Comparison of ENCODE assay signal across 1 cellular context in genomic region chr7:122679269-122679709, GRCh38.
TF ChIP-seq lines count a peak whose summit lies in the region.
"Not testable (repeated sequence)": the region's sequence is repeated elsewhere in the genome, so short reads cannot be mapped to it uniquely, and the experiment has no call there.

No MANE protein-coding gene starts in this region.

TF ChIP-seq in HepG2, 621 proteins besides CTCF, POLR2A, EP300 and RAD21 (continued from another document and continues in another):
- TF ChIP-seq ZNF609 (CRISPR knock-in tag; IDR thresholded peaks at IDR 0.05; ENCODE audit: borderline replicate concordance): peak; percentile 95
- TF ChIP-seq CEBPG (CRISPR knock-in tag; IDR thresholded peaks at IDR 0.05): peak; percentile 60
- peak; percentile 55; the same call in 1 of the 2 replicates for TF ChIP-seq ZFP90 (CRISPR knock-in tag; IDR thresholded peaks at IDR 0.05; ENCODE audit: borderline replicate concordance)
- TF ChIP-seq ZNF264 (CRISPR knock-in tag; IDR thresholded peaks at IDR 0.05): peak; percentile 45; the same call in 1 of the 2 replicates
- peak; percentile 92 for TF ChIP-seq RXRB (CRISPR knock-in tag; IDR thresholded peaks at IDR 0.05; ENCODE audit: borderline replicate concordance)
- TF ChIP-seq USF2 (IDR thresholded peaks at IDR 0.05; ENCODE audit: low read depth, low read length): not testable (repeated sequence)
- peak; percentile 74; the same call in 1 of the 2 replicates for TF ChIP-seq USF2 (CRISPR knock-in tag; IDR thresholded peaks at IDR 0.05; ENCODE audit: borderline replicate concordance)
- peak; percentile 21; the same call in 1 of the 2 replicates for TF ChIP-seq FOSL1 (CRISPR knock-in tag; IDR thresholded peaks at IDR 0.05; ENCODE audit: borderline replicate concordance)
- TF ChIP-seq ZBTB26 (CRISPR knock-in tag; IDR thresholded peaks at IDR 0.05; ENCODE audit: borderline replicate concordance): peak; percentile 74; the same call in 1 of the 2 replicates
- peak; percentile 20; the same call in 1 of the 2 replicates for TF ChIP-seq ZNF343 (CRISPR knock-in tag; IDR thresholded peaks at IDR 0.05)
- peak; percentile 84 for TF ChIP-seq SALL2 (CRISPR knock-in tag; IDR thresholded peaks at IDR 0.05)
- TF ChIP-seq HMG20A (CRISPR knock-in tag; IDR thresholded peaks at IDR 0.05; ENCODE audit: borderline replicate concordance): peak; percentile 90; the same call in 1 of the 2 replicates
- TF ChIP-seq NR1H2 (CRISPR knock-in tag; IDR thresholded peaks at IDR 0.05; ENCODE audit: borderline replicate concordance, low read depth): peak; percentile 74; the same call in 1 of the 2 replicates
- peak; percentile 74 for TF ChIP-seq PRDM10 (CRISPR knock-in tag; IDR thresholded peaks at IDR 0.05; ENCODE audit: low read depth)
- peak; percentile 61; the same call in 1 of the 2 replicates for TF ChIP-seq ARNT2 (CRISPR knock-in tag; IDR thresholded peaks at IDR 0.05; ENCODE audit: low read depth)
- peak; percentile 63 for TF ChIP-seq NAIF1 (CRISPR knock-in tag; IDR thresholded peaks at IDR 0.05; ENCODE audit: borderline replicate concordance)
- peak; percentile 36; the same call in 1 of the 2 replicates for TF ChIP-seq SIX1 (CRISPR knock-in tag; IDR thresholded peaks at IDR 0.05; ENCODE audit: borderline replicate concordance)
- TF ChIP-seq ETV5 (CRISPR knock-in tag; IDR thresholded peaks at IDR 0.05; ENCODE audit: borderline replicate concordance): peak; percentile 42; the same call in 1 of the 2 replicates
- peak; percentile 62; the same call in 1 of the 2 replicates for TF ChIP-seq ZNF574 (CRISPR knock-in tag; IDR thresholded peaks at IDR 0.05)
- peak; percentile 59 for TF ChIP-seq SKI (IDR thresholded peaks at IDR 0.05; ENCODE audit: partially characterized antibody)
- TF ChIP-seq FOXK2 (IDR thresholded peaks at IDR 0.05): peak; percentile 90
- peak; percentile 76; the same call in 1 of the 2 replicates for TF ChIP-seq MEIS2 (CRISPR knock-in tag; IDR thresholded peaks at IDR 0.05)
- TF ChIP-seq RNF219 (CRISPR knock-in tag; IDR thresholded peaks at IDR 0.05): 0 out of 2 replicates have a peak, but pooled peaks have one; percentile 30
- TF ChIP-seq SOX5 (CRISPR knock-in tag; IDR thresholded peaks at IDR 0.05; ENCODE audit: borderline replicate concordance): peak; percentile 94
- peak; percentile 77 for TF ChIP-seq AHDC1 (CRISPR knock-in tag; IDR thresholded peaks at IDR 0.05; ENCODE audit: borderline replicate concordance)
- TF ChIP-seq SOX13 (IDR thresholded peaks at IDR 0.05): peak; percentile 79
- TF ChIP-seq SOX13 (CRISPR knock-in tag; conservative IDR thresholded peaks at IDR 0.05 in 1 of 2, IDR thresholded peaks at IDR 0.05 in 1 of 2): peak in 1 of 2 experiments; percentile 94; a peak in 2 of 4 replicates
